ENCODE assay signal across 1 cellular context in genomic region chr4:1180663-1181062, GRCh38.
TF ChIP-seq lines count a peak whose summit lies in the region.

No MANE protein-coding gene starts in this region.

TF ChIP-seq in IMR-90, 13 proteins besides CTCF, POLR2A, EP300 and RAD21 (continued from another document):
- no peak for TF ChIP-seq USF2 (IDR thresholded peaks at IDR 0.05; ENCODE audit: low read depth, low read length)
